Comparison of ENCODE assay signal across 20 cellular contexts in the genomic region with DNA sequence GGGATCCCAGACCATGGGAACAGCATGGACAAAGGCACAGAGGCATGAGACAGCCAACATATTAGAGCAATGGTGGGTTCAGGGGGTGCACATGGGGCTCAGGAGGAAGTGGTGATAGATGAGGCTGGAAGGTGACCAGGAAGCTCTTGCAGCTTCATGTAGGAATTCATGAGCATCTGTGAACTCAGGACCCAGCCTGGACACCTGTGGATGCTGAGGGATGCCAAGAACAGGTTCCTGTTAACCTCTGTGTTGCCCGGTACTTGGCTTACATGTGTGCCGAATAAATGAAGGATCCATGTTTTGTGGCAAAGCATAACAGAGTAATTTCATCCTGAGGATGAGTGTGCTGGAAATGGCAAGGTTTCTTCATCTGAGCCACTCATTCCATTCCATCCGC. TPM values are rescaled to one million over a fixed set of nuclear protein-coding genes. Genes with fewer than 3 reads are reported as not detected.
DNase-seq lines count a peak whose midpoint lies in the region; ATAC-seq and TF ChIP-seq lines count a peak whose summit lies in the region.
"Had no signal": no experiment of that assay in that cellular context is flagged by ENCODE, and none has a peak within 500 bp of the region (broad histone marks: within the 10 kb centered on the region; RNA-seq: fewer than 3 reads in every experiment).

No MANE protein-coding gene starts in this region.

- no peaks in the 10 kb centered on the region for H3K36me3 ChIP-seq in neural progenitor cell
- H3K36me3 ChIP-seq: BLaER1, HAP-1 had no signal

- TF ChIP-seq CTCF in neural progenitor cell (IDR thresholded peaks at IDR 0.05), result no peak

- peaks cover 10% of the 10 kb centered on the region for H3F3A ChIP-seq in neural progenitor cell (ENCODE audit: low read depth)

- no peak overlapping the region for H3K9ac ChIP-seq in neural progenitor cell
- H3K9ac ChIP-seq: BLaER1 had no signal

- no peaks in the 10 kb centered on the region for H4K20me1 ChIP-seq in neural progenitor cell (ENCODE audit: low read depth)
- H4K20me1 ChIP-seq: BLaER1 had no signal

- POLR2A ChIA-PET in activated naive CD8-positive, alpha-beta T cell treated with anti-CD3 and anti-CD28 coated beads, Interleukin-2, amount 10 ng/mL, durations not matched to agents 7 days and 5 days (lab: Charles Lee), result no interaction called here

- peaks cover 7% of the 10 kb centered on the region for H3K4me1 ChIP-seq in neural progenitor cell
- H3K4me1 ChIP-seq: Caco-2, HAP-1 had no signal

- no peak overlapping the region for H3K4me3 ChIP-seq in neural progenitor cell
- H3K4me3 ChIP-seq: BLaER1, GM12878, GM23338, HAP-1 had no signal

- no peak overlapping the region for H3K27ac ChIP-seq in neural progenitor cell
- H3K27ac ChIP-seq: 22Rv1, BLaER1, C4-2B had no signal

- no peaks in the 10 kb centered on the region for H3K27me3 ChIP-seq in neural progenitor cell
- H3K27me3 ChIP-seq: BLaER1 had no signal

- H3K4me1 Mint-ChIP-seq in activated naive CD8-positive, alpha-beta T cell treated with anti-CD3 and anti-CD28 coated beads, Interleukin-2, amount 10 ng/mL, durations not matched to agents 7 days and 5 days, result peaks cover 30% of the 10 kb centered on the region
- H3K4me1 Mint-ChIP-seq in activated naive CD8-positive, alpha-beta T cell treated with anti-CD3 and anti-CD28 coated beads, Interleukin-2, amount 50 U/mL, for 24 hours, result peaks cover 14% of the 10 kb centered on the region
- H3K4me1 Mint-ChIP-seq in neural progenitor cell, result peaks cover 37% of the 10 kb centered on the region
- peaks cover 34% of the 10 kb centered on the region for H3K4me1 Mint-ChIP-seq in stimulated activated effector memory CD8-positive, alpha-beta T cell treated with anti-CD3 and anti-CD28 coated beads, Interleukin-12 subunit alpha, Interleukin-12 subunit beta, amount 100 ng/mL, for 72 hours
- H3K4me1 Mint-ChIP-seq: B cell had no signal

- DNase-seq in activated naive CD8-positive, alpha-beta T cell treated with anti-CD3 and anti-CD28 coated beads, Interleukin-2, amount 10 ng/mL, durations not matched to agents 7 days and 5 days, result no peak
- no peak for DNase-seq in activated naive CD8-positive, alpha-beta T cell treated with anti-CD3 and anti-CD28 coated beads, Interleukin-2, amount 50 U/mL, for 24 hours
- no peak for DNase-seq in neural progenitor cell (ENCODE audit: low spot score)
- no peak for DNase-seq in stimulated activated effector memory CD8-positive, alpha-beta T cell treated with anti-CD3 and anti-CD28 coated beads, Interleukin-12 subunit alpha, Interleukin-12 subunit beta, amount 100 ng/mL, for 72 hours (ENCODE audit: low spot score in 2 of 2)
- no peak for DNase-seq in DMS 273 (lab: John Stamatoyannopoulos, UW; ENCODE audit: unreplicated experiment)
- DNase-seq in NK-92 treated with Interleukin-12 subunit alpha and Interleukin-12 subunit beta, amount 100 ng/mL, for 24 hours (lab: John Stamatoyannopoulos, UW), result no peak
- DNase-seq: Caco-2; CD4-positive, CD25-positive, alpha-beta regulatory T cell; CD8-positive, alpha-beta T cell; DMS 273 treated with DMSO at 0.1 percent for 48 hours; DMS79; EL; GDM1 had no signal

- no peak overlapping the region for H3K4me2 ChIP-seq in neural progenitor cell
- H3K4me2 ChIP-seq: BLaER1, GM23338 had no signal

- peaks cover 5% of the 10 kb centered on the region for H3K36me3 Mint-ChIP-seq in activated naive CD8-positive, alpha-beta T cell treated with anti-CD3 and anti-CD28 coated beads, Interleukin-2, amount 10 ng/mL, durations not matched to agents 7 days and 5 days
- no peaks in the 10 kb centered on the region for H3K36me3 Mint-ChIP-seq in activated naive CD8-positive, alpha-beta T cell treated with anti-CD3 and anti-CD28 coated beads, Interleukin-2, amount 50 U/mL, for 24 hours (ENCODE audit: low read depth)
- no peaks in the 10 kb centered on the region for H3K36me3 Mint-ChIP-seq in neural progenitor cell
- H3K36me3 Mint-ChIP-seq in stimulated activated effector memory CD8-positive, alpha-beta T cell treated with anti-CD3 and anti-CD28 coated beads, Interleukin-12 subunit alpha, Interleukin-12 subunit beta, amount 100 ng/mL, for 72 hours, result no peaks in the 10 kb centered on the region
- H3K36me3 Mint-ChIP-seq: CD4-positive, CD25-positive, alpha-beta regulatory T cell; CD8-positive, alpha-beta T cell had no signal

- H3K27me3 Mint-ChIP-seq in activated naive CD8-positive, alpha-beta T cell treated with anti-CD3 and anti-CD28 coated beads, Interleukin-2, amount 10 ng/mL, durations not matched to agents 7 days and 5 days, result peaks cover 4% of the 10 kb centered on the region
- peaks cover 5% of the 10 kb centered on the region for H3K27me3 Mint-ChIP-seq in activated naive CD8-positive, alpha-beta T cell treated with anti-CD3 and anti-CD28 coated beads, Interleukin-2, amount 50 U/mL, for 24 hours
- peaks cover 14% of the 10 kb centered on the region for H3K27me3 Mint-ChIP-seq in neural progenitor cell (ENCODE audit: insufficient read depth, low read depth)

- no peak for ATAC-seq in activated naive CD8-positive, alpha-beta T cell treated with anti-CD3 and anti-CD28 coated beads, Interleukin-2, amount 10 ng/mL, durations not matched to agents 7 days and 5 days (ENCODE audit: low read depth)
- no peak for ATAC-seq in activated naive CD8-positive, alpha-beta T cell treated with anti-CD3 and anti-CD28 coated beads, Interleukin-2, amount 50 U/mL, for 24 hours
- ATAC-seq in stimulated activated effector memory CD8-positive, alpha-beta T cell treated with anti-CD3 and anti-CD28 coated beads, Interleukin-12 subunit alpha, Interleukin-12 subunit beta, amount 100 ng/mL, for 72 hours, result peak; percentile 11
- ATAC-seq: CD8-positive, alpha-beta T cell; GM12878; GM23338 had no signal

- no peak overlapping the region for H2AFZ ChIP-seq in neural progenitor cell (replicated peaks)
- H2AFZ ChIP-seq: GM23338 had no signal

- H3K9me3 Mint-ChIP-seq in activated naive CD8-positive, alpha-beta T cell treated with anti-CD3 and anti-CD28 coated beads, Interleukin-2, amount 10 ng/mL, durations not matched to agents 7 days and 5 days, result no peaks in the 10 kb centered on the region
- H3K9me3 Mint-ChIP-seq in activated naive CD8-positive, alpha-beta T cell treated with anti-CD3 and anti-CD28 coated beads, Interleukin-2, amount 50 U/mL, for 24 hours, result no peaks in the 10 kb centered on the region
- H3K9me3 Mint-ChIP-seq in neural progenitor cell, result no peaks in the 10 kb centered on the region
- no peaks in the 10 kb centered on the region for H3K9me3 Mint-ChIP-seq in stimulated activated effector memory CD8-positive, alpha-beta T cell treated with anti-CD3 and anti-CD28 coated beads, Interleukin-12 subunit alpha, Interleukin-12 subunit beta, amount 100 ng/mL, for 72 hours
- H3K9me3 Mint-ChIP-seq: CD8-positive, alpha-beta T cell; GM23338 had no signal

- no peaks in the 10 kb centered on the region for H3K79me2 ChIP-seq in neural progenitor cell (ENCODE audit: low read depth)

- H3K4me3 Mint-ChIP-seq in activated naive CD8-positive, alpha-beta T cell treated with anti-CD3 and anti-CD28 coated beads, Interleukin-2, amount 10 ng/mL, durations not matched to agents 7 days and 5 days, result no peak overlapping the region
- H3K4me3 Mint-ChIP-seq in activated naive CD8-positive, alpha-beta T cell treated with anti-CD3 and anti-CD28 coated beads, Interleukin-2, amount 50 U/mL, for 24 hours, result no peak overlapping the region
- no peak overlapping the region for H3K4me3 Mint-ChIP-seq in neural progenitor cell
- H3K4me3 Mint-ChIP-seq in stimulated activated effector memory CD8-positive, alpha-beta T cell treated with anti-CD3 and anti-CD28 coated beads, Interleukin-12 subunit alpha, Interleukin-12 subunit beta, amount 100 ng/mL, for 72 hours, result no peak overlapping the region
- H3K4me3 Mint-ChIP-seq: B cell; CD4-positive, CD25-positive, alpha-beta regulatory T cell; CD8-positive, alpha-beta T cell; GM23338 had no signal

- H3K27ac Mint-ChIP-seq in activated naive CD8-positive, alpha-beta T cell treated with anti-CD3 and anti-CD28 coated beads, Interleukin-2, amount 10 ng/mL, durations not matched to agents 7 days and 5 days, result peak overlapping the region; percentile 50
- no peak overlapping the region for H3K27ac Mint-ChIP-seq in activated naive CD8-positive, alpha-beta T cell treated with anti-CD3 and anti-CD28 coated beads, Interleukin-2, amount 50 U/mL, for 24 hours
- H3K27ac Mint-ChIP-seq in neural progenitor cell, result peak overlapping the region; percentile 60
- H3K27ac Mint-ChIP-seq in stimulated activated effector memory CD8-positive, alpha-beta T cell treated with anti-CD3 and anti-CD28 coated beads, Interleukin-12 subunit alpha, Interleukin-12 subunit beta, amount 100 ng/mL, for 72 hours, result peak overlapping the region; percentile 19
- H3K27ac Mint-ChIP-seq: B cell; CD8-positive, alpha-beta T cell; GM23338 had no signal

- H3K9me3 ChIP-seq in neural progenitor cell (ENCODE audit: low read depth), result no peaks in the 10 kb centered on the region
- H3K9me3 ChIP-seq: BLaER1, Caco-2, HAP-1 had no signal

RNA-seq across cellular contexts. Expression of a gene that starts 9.3 kb away (rescaled TPM):
- 100 to 1,000 TPM; 109 to 126 TPM for total RNA-seq in activated naive CD8-positive, alpha-beta T cell treated with anti-CD3 and anti-CD28 coated beads, Interleukin-2, amount 10 ng/mL, durations not matched to agents 7 days and 5 days
- 53.0 and 86.1 TPM in 2 replicates for total RNA-seq in neural progenitor cell (ENCODE audit: low replicate concordance)
